In the genomic region with DNA sequence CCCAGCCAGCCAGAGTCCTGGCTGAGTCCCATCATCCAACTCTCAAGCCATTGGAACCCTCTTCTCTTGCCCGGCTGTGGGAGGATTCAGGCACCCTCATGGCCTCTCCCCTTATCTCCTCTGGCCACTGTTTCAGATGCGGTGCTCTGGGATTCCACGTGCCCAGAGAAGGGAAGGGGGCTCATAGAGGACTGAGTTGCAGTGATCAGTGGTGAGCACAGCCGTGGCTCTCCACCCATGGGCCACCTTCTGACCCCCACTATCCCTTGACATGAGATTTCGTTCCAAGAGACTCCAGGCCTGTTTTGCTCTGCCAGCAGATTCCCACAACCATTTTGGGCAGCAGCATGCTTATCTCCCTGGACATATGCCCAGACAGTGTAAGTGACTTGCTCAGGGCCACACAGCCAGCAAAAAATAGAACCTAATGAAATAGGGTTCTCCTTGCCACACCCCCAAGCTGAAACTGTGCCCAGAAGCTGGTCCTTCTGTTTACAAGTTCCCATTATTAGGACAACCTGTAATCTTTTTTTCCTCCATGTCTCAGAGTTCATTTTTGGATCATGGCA, we compare ENCODE assay signal across 10 cellular contexts. TPM values are rescaled to one million over a fixed set of nuclear protein-coding genes. Genes with fewer than 3 reads are reported as not detected.
DNase-seq lines count a peak whose midpoint lies in the region; ATAC-seq, FAIRE-seq and TF ChIP-seq lines count a peak whose summit lies in the region.
"Had no signal": no experiment of that assay in that cellular context is flagged by ENCODE, and none has a peak within 500 bp of the region (broad histone marks: within the 10 kb centered on the region; RNA-seq: fewer than 3 reads in every experiment).

No MANE protein-coding gene starts in this region.

- POLR2A ChIA-PET in endothelial cell of umbilical vein (lab: Charles Lee) = no interaction called here

- ATAC-seq in HG02763 (IDR thresholded peaks at IDR 0.05; ENCODE audit: unreplicated experiment) = no peak
- no peak for ATAC-seq in GM21529 (IDR thresholded peaks at IDR 0.05; ENCODE audit: unreplicated experiment)
- ATAC-seq: GM23338 had no signal

- TF ChIP-seq RAD21 in liver (IDR thresholded peaks at IDR 0.05) = peak; percentile 43 to 52

- H3K9me3 ChIP-seq in endothelial cell of umbilical vein (replicated peaks; ENCODE audit: control insufficient read depth, insufficient read depth, low read length) (no peaks in the 10 kb centered on the region), liver (ENCODE audit: control insufficient read depth in 4 of 4, low read length in 3 of 4) (no peaks in the 10 kb centered on the region), testis (no peaks in the 10 kb centered on the region)

- H3K4me3 ChIP-seq in endothelial cell of umbilical vein (replicated peaks in 1 of 3; ENCODE audit: insufficient read depth in 1 of 3, low read depth in 1 of 3, low read length in 3 of 3) = no peak overlapping the region
- peak overlapping the region in 2 of 3 donors; percentile 20 to 72 for H3K4me3 ChIP-seq in liver (ENCODE audit: low read depth in 1 of 3, low read length in 3 of 3)
- no peak overlapping the region for H3K4me3 ChIP-seq in testis
- H3K4me3 ChIP-seq: GM23338 had no signal

- CTCF ChIA-PET in endothelial cell of umbilical vein (lab: Charles Lee) = interaction anchor here (0.9 to 4.2 kb wide), 3 partner anchors 13 to 28 kb away, joined by 4 to 21 read pairs (median 4); no protein-coding TSS in a partner anchor

- FAIRE-seq in endothelial cell of umbilical vein (lab: Jason Lieb, UNC) = peak; percentile 46

- H2AFZ ChIP-seq in endothelial cell of umbilical vein (ENCODE audit: low read depth, low read length) = no peak overlapping the region
- H2AFZ ChIP-seq: GM23338 had no signal

- intact Hi-C loops in endothelial cell of umbilical vein (cut with micrococcal nuclease) = loop anchor here (1.0 kb wide), 1 partner anchor 15 kb away; no protein-coding TSS in a partner anchor
- intact Hi-C loops in testis (cut with DNase I; ENCODE audit: low total_unique reads) = no loop called here

- peaks cover 24% of the 10 kb centered on the region for H3K4me1 ChIP-seq in endothelial cell of umbilical vein (ENCODE audit: control insufficient read depth, extremely low read depth, insufficient read depth, low read length)
- H3K4me1 ChIP-seq in liver (ENCODE audit: control insufficient read depth in 4 of 4, insufficient read depth in 4 of 4, low read length in 3 of 4) = peaks cover 11 to 46% (median 25%) of the 10 kb centered on the region in 4 donors
- H3K4me1 ChIP-seq in testis = peaks cover 53% of the 10 kb centered on the region

- peak overlapping the region; percentile 2 for H3K27ac ChIP-seq in endothelial cell of umbilical vein (ENCODE audit: insufficient read depth, low read depth, low read length)
- H3K27ac ChIP-seq in liver (ENCODE audit: low read depth in 1 of 2, low read length in 2 of 2) = peak overlapping the region; percentile 83 to 89
- peak overlapping the region; percentile 75 to 85 for H3K27ac ChIP-seq in testis

- H3K9ac ChIP-seq in endothelial cell of umbilical vein (replicated peaks; ENCODE audit: extremely low read depth, insufficient read depth, low read length) (no peak overlapping the region), liver (ENCODE audit: low read depth in 1 of 2, low read length in 2 of 2) (peak overlapping the region in 1 of 2 donors; percentile 8)

- no peak for TF ChIP-seq CTCF in endothelial cell of umbilical vein (IDR thresholded peaks at IDR 0.05; ENCODE audit: extremely low read depth in 1 of 2, insufficient read depth in 1 of 2, low read depth in 1 of 2, low read length in 2 of 2)
- TF ChIP-seq CTCF in liver (IDR thresholded peaks at IDR 0.05; ENCODE audit: low read depth, low read length, missing input control) = no peak
- TF ChIP-seq CTCF in testis (IDR thresholded peaks at IDR 0.05) = no peak

- H3K36me3 ChIP-seq in endothelial cell of umbilical vein (ENCODE audit: control insufficient read depth in 2 of 2, extremely low read depth in 1 of 2, insufficient read depth in 2 of 2, low read length in 2 of 2) (peaks cover 0 to 2% of the 10 kb centered on the region in 2 experiments), liver (ENCODE audit: control insufficient read depth in 4 of 4, insufficient read depth in 3 of 4, low read depth in 1 of 4, low read length in 3 of 4) (peaks cover 3 to 30% (median 26%) of the 10 kb centered on the region in 4 donors), testis (ENCODE audit: low read depth, missing control alignments) (no peaks in the 10 kb centered on the region)

- no peaks in the 10 kb centered on the region for H4K20me1 ChIP-seq in endothelial cell of umbilical vein (replicated peaks; ENCODE audit: control insufficient read depth, extremely low read depth, insufficient read depth, low read length)

- H3K27me3 ChIP-seq in endothelial cell of umbilical vein (ENCODE audit: control insufficient read depth in 2 of 2, insufficient read depth in 2 of 2, low read length in 2 of 2) (peaks cover 0 to 6% of the 10 kb centered on the region in 2 experiments), liver (ENCODE audit: control insufficient read depth in 4 of 4, insufficient read depth in 4 of 4, low read length in 3 of 4) (no peaks in the 10 kb centered on the region), testis (no peaks in the 10 kb centered on the region)

- no peaks in the 10 kb centered on the region for H3K79me2 ChIP-seq in endothelial cell of umbilical vein (ENCODE audit: control insufficient read depth, insufficient read depth, low read length)

- H3K4me2 ChIP-seq in endothelial cell of umbilical vein (ENCODE audit: insufficient read depth, low read length) = no peak overlapping the region
- H3K4me2 ChIP-seq: GM23338 had no signal

- DNase-seq in NCI-H226 (peak; percentile 69), endothelial cell of umbilical vein (ENCODE audit: low read depth, low spot score) (peak; percentile 52), testis (peak; percentile 91), inferior parietal cortex (ENCODE audit: extremely low spot score) (no peak)
- DNase-seq in NK-92 treated with Interleukin-12 subunit alpha and Interleukin-12 subunit beta, amount 100 ng/mL, for 24 hours (lab: John Stamatoyannopoulos, UW) = no peak
- DNase-seq: activated CD8-positive, alpha-beta memory T cell treated with anti-CD3 and anti-CD28 coated beads for 24 hours had no signal

- no TSS peak for BruUV-seq in endothelial cell of umbilical vein (replicated peaks; lab: Mats Ljungman, UMichigan)

- 35% methylated on average over 5 of the region's 5 CpGs for WGBS in liver
- WGBS in testis, 2 donors = 26 to 43% methylated on average over 5 of the region's 5 CpGs

- no peak for TF ChIP-seq POLR2A in endothelial cell of umbilical vein (IDR thresholded peaks at IDR 0.05; ENCODE audit: low read depth, low read length)
- no peak for TF ChIP-seq POLR2A in testis (IDR thresholded peaks at IDR 0.05)

- dilution Hi-C loops in endothelial cell of umbilical vein (cut with MboI; ENCODE audit: extremely low pct_ligation_motif_present, low sequenced_read_pairs) = no loop called here

- no peaks in the 10 kb centered on the region for H3K9me1 ChIP-seq in endothelial cell of umbilical vein (replicated peaks; ENCODE audit: control insufficient read depth, extremely low read depth, insufficient read depth, low read length)

TF ChIP-seq in endothelial cell of umbilical vein, 7 proteins besides CTCF, POLR2A, EP300 and RAD21 (continues in another document):
- TF ChIP-seq, protein P1, sequence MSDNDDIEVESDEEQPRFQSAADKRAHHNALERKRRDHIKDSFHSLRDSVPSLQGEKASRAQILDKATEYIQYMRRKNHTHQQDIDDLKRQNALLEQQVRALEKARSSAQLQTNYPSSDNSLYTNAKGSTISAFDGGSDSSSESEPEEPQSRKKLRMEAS (IDR thresholded peaks at IDR 0.05; ENCODE audit: insufficient read depth, insufficient read length) = no peak
- TF ChIP-seq MYC (IDR thresholded peaks at IDR 0.05; ENCODE audit: low read depth, low read length) = no peak
- no peak for TF ChIP-seq POLR2AphosphoS5 (IDR thresholded peaks at IDR 0.05; ENCODE audit: insufficient read depth, low read depth, low read length)

TF ChIP-seq in liver, 16 proteins besides CTCF, POLR2A, EP300 and RAD21 (continues in another document):
- TF ChIP-seq JUND (IDR thresholded peaks at IDR 0.05) (peak in 1 of 2 donors; percentile 58), HNF4G (IDR thresholded peaks at IDR 0.05) (no peak), HNF4A (conservative IDR thresholded peaks at IDR 0.05) (peak; percentile 66 to 67), RXRA (IDR thresholded peaks at IDR 0.05) (peak; percentile 70 to 87), GABPA (IDR thresholded peaks at IDR 0.05 in 1 of 2, conservative IDR thresholded peaks at IDR 0.05 in 1 of 2) (peak in 1 of 2 donors; percentile 51), YY1 (IDR thresholded peaks at IDR 0.05) (no peak)

RNA-seq across cellular contexts. Expression of a gene that starts 2.7 kb away (rescaled TPM):
- total RNA-seq in endothelial cell of umbilical vein (3.5 and 5.1 TPM in 2 replicates), liver (100 to 1,000 TPM in 1 of 2 donors, 10 to 100 TPM in 1; 72.9 to 156 TPM), testis (100 to 1,000 TPM; 216 to 224 TPM)
- polyA plus RNA-seq in endothelial cell of umbilical vein (17.1 and 17.7 TPM in 2 replicates), liver (100 to 1,000 TPM; 318 to 878 TPM), testis (ENCODE audit: insufficient read depth, low read depth, low replicate concordance) (119 TPM)
- polyA plus RNA-seq in endothelial cell of umbilical vein (2011; cell fraction: cytosol; rRNA removed) = 10.6 and 11.1 TPM in 2 replicates
- polyA plus RNA-seq in endothelial cell of umbilical vein (2011; cell fraction: nucleus; rRNA removed) = 3.2 TPM in 2 replicates
- polyA plus RNA-seq in endothelial cell of umbilical vein (2012) = 3.9 and 4.2 TPM in 2 replicates
- 17.1 and 22.3 TPM in 2 replicates for polyA minus RNA-seq in endothelial cell of umbilical vein
- polyA minus RNA-seq in endothelial cell of umbilical vein (2011; cell fraction: cytosol; rRNA and poly(A)+ RNA removed) = not detected
- 1.4 and 1.7 TPM in 2 replicates for polyA minus RNA-seq in endothelial cell of umbilical vein (2011; cell fraction: nucleus; rRNA and poly(A)+ RNA removed)

RNA-seq across cellular contexts. Expression of a gene that starts 57.7 kb away (rescaled TPM):
- total RNA-seq in endothelial cell of umbilical vein = 87.0 and 96.8 TPM in 2 replicates
- polyA plus RNA-seq in endothelial cell of umbilical vein = 37.2 and 43.0 TPM in 2 replicates
- 56.0 and 62.7 TPM in 2 replicates for polyA plus RNA-seq in endothelial cell of umbilical vein (2011; cell fraction: cytosol; rRNA removed)
- polyA plus RNA-seq in endothelial cell of umbilical vein (2011; cell fraction: nucleus; rRNA removed) = 48.3 and 53.2 TPM in 2 replicates
- polyA plus RNA-seq in endothelial cell of umbilical vein (2012) = 50.7 and 56.8 TPM in 2 replicates
- 57.8 and 80.8 TPM in 2 replicates for polyA minus RNA-seq in endothelial cell of umbilical vein
- polyA minus RNA-seq in endothelial cell of umbilical vein (2011; cell fraction: cytosol; rRNA and poly(A)+ RNA removed) = 42.1 TPM
- polyA minus RNA-seq in endothelial cell of umbilical vein (2011; cell fraction: nucleus; rRNA and poly(A)+ RNA removed) = 52.3 and 55.6 TPM in 2 replicates
- total RNA-seq in liver = 100 to 1,000 TPM in 1 of 2 donors, 10 to 100 TPM in 1; 50.9 to 101 TPM
- 10 to 100 TPM; 33.2 to 45.1 TPM for polyA plus RNA-seq in liver
- total RNA-seq in testis = 10 to 100 TPM; 48.4 to 58.3 TPM
- 43.5 TPM for polyA plus RNA-seq in testis (ENCODE audit: insufficient read depth, low read depth, low replicate concordance)

Comparison
In these comparisons a context has a peak if more than half of its experiments do, and no peak if none do; other contexts are left out.
1. DNase-seq: peak in NCI-H226 (single experiment), endothelial cell of umbilical vein (single experiment) and testis (single experiment); none in inferior parietal cortex (single experiment) and NK-92 treated with Interleukin-12 subunit alpha and Interleukin-12 subunit beta, amount 100 ng/mL, for 24 hours (single experiment).
2. H3K27ac ChIP-seq: peak in every context shown above with its lines; median percentile 86 in liver; 80 in testis; 2 in endothelial cell of umbilical vein.
3. H3K4me3 ChIP-seq: peak in liver (2 of 3); none in endothelial cell of umbilical vein (0 of 3) and testis (0 of 2).
4. RNA of a gene that starts 2.7 kb away (total RNA-seq): 216 to 224 TPM in testis and 72.9 to 156 TPM in liver; 3.5 to 5.1 TPM in endothelial cell of umbilical vein; every median in the first group is over 10 times any median in the second.